Comparison of ENCODE assay signal across 10 cellular contexts in genomic region chr1:27689423-27690173, GRCh38. TPM values are rescaled to one million over a fixed set of nuclear protein-coding genes. Genes with fewer than 3 reads are reported as not detected.
DNase-seq lines count a peak whose midpoint lies in the region; ATAC-seq, FAIRE-seq and TF ChIP-seq lines count a peak whose summit lies in the region.
"Had no signal": no experiment of that assay in that cellular context is flagged by ENCODE, and none has a peak within 500 bp of the region (broad histone marks: within the 10 kb centered on the region; RNA-seq: fewer than 3 reads in every experiment).

No MANE protein-coding gene starts in this region.

- no peak for TF ChIP-seq EP300 in K562 (IDR thresholded peaks at IDR 0.05; ENCODE audit: low read length)

- no peak overlapping the region for H3K9ac ChIP-seq in K562 (ENCODE audit: insufficient read depth in 1 of 2, low read depth in 2 of 2, low read length in 2 of 2)

- no peak for TF ChIP-seq CTCF in K562 (IDR thresholded peaks at IDR 0.05 in 2 of 3, conservative IDR thresholded peaks at IDR 0.05 in 1 of 3; ENCODE audit: insufficient read depth in 2 of 3, low read depth in 1 of 3, low read length in 3 of 3)

- peaks cover 4 to 13% of the 10 kb centered on the region in 2 experiments; a peak in 2 of 5 replicates for H3K27me3 ChIP-seq in K562 (ENCODE audit: control insufficient read depth in 2 of 2, insufficient read depth in 2 of 2, low read length in 2 of 2)
- H3K27me3 ChIP-seq: upper lobe of left lung had no signal

- no peak for TF ChIP-seq RAD21 in K562 (CRISPR knock-in tag; conservative IDR thresholded peaks at IDR 0.05 in 1 of 2, IDR thresholded peaks at IDR 0.05 in 1 of 2)

- no peak overlapping the region for H3K27ac ChIP-seq in K562 (ENCODE audit: extremely low read depth, low read depth, low read length)

- 37% methylated on average over 4 of the region's 4 CpGs for WGBS in K562 (ENCODE audit: insufficient coverage, low coverage, missing lambda C conversion rate)

- FAIRE-seq in GM18507 (lab: Jason Lieb, UNC) = peak; percentile 90
- no peak for FAIRE-seq in K562 (lab: Jason Lieb, UNC)

- H3K36me3 ChIP-seq in K562 (ENCODE audit: control insufficient read depth, insufficient read depth, low read length) = no peaks in the 10 kb centered on the region
- H3K36me3 ChIP-seq: upper lobe of left lung had no signal

- H3K79me2 ChIP-seq in K562 (ENCODE audit: control insufficient read depth, insufficient read depth, low read length) = no peaks in the 10 kb centered on the region

- POLR2A ChIA-PET in K562 (lab: Yijun Ruan, JAX) = interaction anchor here (0.8 to 1.6 kb wide), 2 partner anchors 9 to 11 kb away, joined by 3 to 5 read pairs; no protein-coding TSS in a partner anchor

- no peaks in the 10 kb centered on the region for H4K20me1 ChIP-seq in K562 (replicated peaks; ENCODE audit: control insufficient read depth, insufficient read depth, low read length)

- DNase-seq in GM18507 (ENCODE audit: extremely low spot score, insufficient read length, low read depth) (no peak), K562 (ENCODE audit: extremely low read depth in 1 of 4, low spot score in 3 of 4) (no peak), non-pigmented ciliary epithelial cell (ENCODE audit: low read depth) (peak; percentile 60), DMS153 treated with DMSO at 0.1 percent for 48 hours (lab: John Stamatoyannopoulos, UW; ENCODE audit: unreplicated experiment) (no peak)
- DNase-seq: posterior cingulate gyrus, upper lobe of left lung had no signal

- intact Hi-C loops in K562 (cut with micrococcal nuclease) = no loop called here

- ATAC-seq in HG02610 (IDR thresholded peaks at IDR 0.05; ENCODE audit: unreplicated experiment) (peak; percentile 72), K562 (no peak), GM18502 (IDR thresholded peaks at IDR 0.05; ENCODE audit: poor library complexity, unreplicated experiment) (no peak), GM18505 (IDR thresholded peaks at IDR 0.05; ENCODE audit: unreplicated experiment) (no peak)
- ATAC-seq: esophagus mucosa had no signal

- no TSS peak for BruUV-seq in K562 (replicated peaks; lab: Mats Ljungman, UMichigan)

- peaks cover 0 to 9% of the 10 kb centered on the region in 2 experiments; a peak in 2 of 5 replicates for H3K4me1 ChIP-seq in K562 (replicated peaks in 1 of 2; ENCODE audit: control insufficient read depth in 2 of 2, insufficient read depth in 2 of 2, low read length in 2 of 2)

- TF ChIP-seq POLR2A in K562 (conservative IDR thresholded peaks at IDR 0.05) (no peak), GM18505 (IDR thresholded peaks at IDR 0.05; ENCODE audit: borderline replicate concordance, extremely low read depth, insufficient read depth, insufficient read length) (no peak)

- H3K9me1 ChIP-seq in K562 (ENCODE audit: control insufficient read depth, insufficient read depth, low read length) = no peaks in the 10 kb centered on the region

- no peak overlapping the region for H3K4me2 ChIP-seq in K562 (ENCODE audit: insufficient read depth, low read length)

- H3K4me3 ChIP-seq in K562 = no peak overlapping the region
- H3K4me3 ChIP-seq: upper lobe of left lung had no signal

- H2AFZ ChIP-seq in K562 (ENCODE audit: low read depth, low read length) = peak overlapping the region; percentile 5; the same call in 1 of the 2 replicates

- in situ Hi-C loops in K562 (cut with MboI) = no loop called here

- no peaks in the 10 kb centered on the region for H3K9me3 ChIP-seq in K562 (replicated peaks; ENCODE audit: control insufficient read depth, insufficient read depth, low read depth, low read length)
- H3K9me3 ChIP-seq: upper lobe of left lung had no signal

- CTCF ChIA-PET in K562 (lab: Yijun Ruan, JAX; ENCODE audit: low intra/inter-chr PET ratio) = no interaction called here

TF ChIP-seq in K562, 482 proteins besides CTCF, POLR2A, EP300 and RAD21 (continues in another document):
- TF ChIP-seq XRCC5 (IDR thresholded peaks at IDR 0.05; ENCODE audit: low read depth, low read length) = no peak

RNA-seq across cellular contexts. Expression of gene IFI6, which starts 17.6 kb away (rescaled TPM):
- total RNA-seq in K562 (2011; cell fraction: chromatin; rRNA removed; ENCODE audit: low replicate concordance) = 0.67 TPM in 1 of 2 replicates, not detected in the other
- total RNA-seq in K562 (2011; cell fraction: nucleolus; rRNA removed) = 2.6 and 3.8 TPM in 2 replicates
- total RNA-seq in K562 (2011; cell fraction: nucleoplasm; rRNA removed) = 1.1 and 2.4 TPM in 2 replicates
- total RNA-seq in K562 (2014; rRNA removed) = 4.5 and 4.7 TPM in 2 replicates
- total RNA-seq in K562 (2014; rRNA removed; fragmentation: Illumina TruSeq; extraction: Trizol) = 0.99 and 1.0 TPM in 2 replicates
- 1.6 and 2.2 TPM in 2 replicates for total RNA-seq in K562 (2015; rRNA removed; fragmentation: Illumina TruSeq; extraction: Trizol)
- 3.8 and 5.0 TPM in 2 replicates for total RNA-seq in K562 (2021)
- 2.0 and 2.7 TPM in 2 replicates for polyA plus RNA-seq in K562 (2011; rRNA removed)
- 3.4 and 3.9 TPM in 2 replicates for polyA plus RNA-seq in K562 (2011; cell fraction: cytosol; rRNA removed)
- 0.55 and 1.0 TPM in 2 replicates for polyA plus RNA-seq in K562 (2011; cell fraction: nucleus; rRNA removed)
- 8.1 and 10.3 TPM in 2 replicates for polyA plus RNA-seq in K562 (2012)
- polyA plus RNA-seq in K562 (2014; fragmentation: Illumina TruSeq; extraction: Trizol) = 2.4 and 2.9 TPM in 2 replicates
- under 1 TPM; 0.17 to 0.76 TPM for polyA plus RNA-seq in K562 (2014; fragmentation: Nextera tagmentation; extraction: Ambion mirVana)
- polyA plus RNA-seq in K562 (2014; rRNA removed) = 4.0 and 4.4 TPM in 2 replicates
- polyA minus RNA-seq in K562 (2011; rRNA and poly(A)+ RNA removed) = 0.60 TPM in 1 of 2 replicates, not detected in the other
- 1.4 and 2.8 TPM in 2 replicates for polyA minus RNA-seq in K562 (2011; cell fraction: cytosol; rRNA and poly(A)+ RNA removed)
- polyA minus RNA-seq in K562 (2011; cell fraction: nucleus; rRNA and poly(A)+ RNA removed) = not detected in 2 replicates

RNA-seq across cellular contexts. Expression of gene FAM76A, which starts 36.2 kb away (rescaled TPM):
- total RNA-seq in K562 (2011; cell fraction: chromatin; rRNA removed; ENCODE audit: low replicate concordance) = 12.3 and 13.2 TPM in 2 replicates
- 6.0 and 6.4 TPM in 2 replicates for total RNA-seq in K562 (2011; cell fraction: nucleolus; rRNA removed)
- total RNA-seq in K562 (2011; cell fraction: nucleoplasm; rRNA removed) = 10.6 and 13.1 TPM in 2 replicates
- total RNA-seq in K562 (2014; rRNA removed) = 14.3 and 14.6 TPM in 2 replicates
- 13.0 and 16.4 TPM in 2 replicates for total RNA-seq in K562 (2014; rRNA removed; fragmentation: Illumina TruSeq; extraction: Trizol)
- 11.9 and 13.1 TPM in 2 replicates for total RNA-seq in K562 (2015; rRNA removed; fragmentation: Illumina TruSeq; extraction: Trizol)
- total RNA-seq in K562 (2021) = 10.8 and 12.4 TPM in 2 replicates
- polyA plus RNA-seq in K562 (2011; rRNA removed) = 9.7 and 11.0 TPM in 2 replicates
- polyA plus RNA-seq in K562 (2011; cell fraction: cytosol; rRNA removed) = 2.8 and 5.7 TPM in 2 replicates
- 8.8 and 11.1 TPM in 2 replicates for polyA plus RNA-seq in K562 (2011; cell fraction: nucleus; rRNA removed)
- 7.7 and 8.6 TPM in 2 replicates for polyA plus RNA-seq in K562 (2012)
- polyA plus RNA-seq in K562 (2014; fragmentation: Illumina TruSeq; extraction: Trizol) = 7.8 and 11.3 TPM in 2 replicates
- 10 to 100 TPM in 1 of 2 experiments, 1 to 10 TPM in 1; 9.5 to 14.6 TPM for polyA plus RNA-seq in K562 (2014; fragmentation: Nextera tagmentation; extraction: Ambion mirVana)
- polyA plus RNA-seq in K562 (2014; rRNA removed) = 11.4 and 13.6 TPM in 2 replicates
- 14.6 and 19.8 TPM in 2 replicates for polyA minus RNA-seq in K562 (2011; rRNA and poly(A)+ RNA removed)
- polyA minus RNA-seq in K562 (2011; cell fraction: cytosol; rRNA and poly(A)+ RNA removed) = 2.8 and 12.1 TPM in 2 replicates
- 5.1 and 11.2 TPM in 2 replicates for polyA minus RNA-seq in K562 (2011; cell fraction: nucleus; rRNA and poly(A)+ RNA removed)

RNA-seq across cellular contexts. Expression of gene FGR, which starts 54.6 kb away (rescaled TPM):
- total RNA-seq in K562 (2011; cell fraction: chromatin; rRNA removed; ENCODE audit: low replicate concordance) = not detected in 2 replicates
- total RNA-seq in K562 (2011; cell fraction: nucleolus; rRNA removed) = not detected in 2 replicates
- not detected in 2 replicates for total RNA-seq in K562 (2011; cell fraction: nucleoplasm; rRNA removed)
- not detected in 2 replicates for total RNA-seq in K562 (2014; rRNA removed)
- not detected in 2 replicates for total RNA-seq in K562 (2014; rRNA removed; fragmentation: Illumina TruSeq; extraction: Trizol)
- total RNA-seq in K562 (2015; rRNA removed; fragmentation: Illumina TruSeq; extraction: Trizol) = not detected in 2 replicates
- total RNA-seq in K562 (2021) = 0.11 and 0.38 TPM in 2 replicates
- polyA plus RNA-seq in K562 (2011; rRNA removed) = 0.04 TPM in 1 of 2 replicates, not detected in the other
- 0.06 TPM in 1 of 2 replicates, not detected in the other for polyA plus RNA-seq in K562 (2011; cell fraction: cytosol; rRNA removed)
- 0.20 TPM in 1 of 2 replicates, not detected in the other for polyA plus RNA-seq in K562 (2011; cell fraction: nucleus; rRNA removed)
- polyA plus RNA-seq in K562 (2012) = not detected in 2 replicates
- not detected in 2 replicates for polyA plus RNA-seq in K562 (2014; fragmentation: Illumina TruSeq; extraction: Trizol)
- not detected for polyA plus RNA-seq in K562 (2014; fragmentation: Nextera tagmentation; extraction: Ambion mirVana)
- polyA plus RNA-seq in K562 (2014; rRNA removed) = not detected in 2 replicates
- polyA minus RNA-seq in K562 (2011; rRNA and poly(A)+ RNA removed) = not detected in 2 replicates
- polyA minus RNA-seq in K562 (2011; cell fraction: cytosol; rRNA and poly(A)+ RNA removed) = not detected in 2 replicates
- polyA minus RNA-seq in K562 (2011; cell fraction: nucleus; rRNA and poly(A)+ RNA removed) = not detected in 2 replicates
